ENCODE assay signal across 8 cellular contexts in genomic region chr1:147640553-147641165, GRCh38. TPM values are rescaled to one million over a fixed set of nuclear protein-coding genes. Genes with fewer than 3 reads are reported as not detected.
DNase-seq lines count a peak whose midpoint lies in the region; ATAC-seq and TF ChIP-seq lines count a peak whose summit lies in the region.

No MANE protein-coding gene starts in this region.

- peaks cover 2% of the 10 kb centered on the region for H3K4me1 Mint-ChIP-seq in activated B cell treated with CpG ODN at 0.5 μM for 24 hours

- no peak overlapping the region for H3K4me3 ChIP-seq in cardiac fibroblast (replicated peaks in 1 of 2; ENCODE audit: low read depth in 2 of 2, low read length in 2 of 2)
- no peak overlapping the region for H3K4me3 ChIP-seq in kidney epithelial cell (ENCODE audit: low read depth, low read length)

- TF ChIP-seq CTCF in activated B cell treated with CpG ODN at 0.5 μM for 24 hours (IDR thresholded peaks at IDR 0.05) (peak; percentile 52), cardiac fibroblast (IDR thresholded peaks at IDR 0.05; ENCODE audit: low read depth, low read length) (peak; percentile 94), kidney epithelial cell (IDR thresholded peaks at IDR 0.05; ENCODE audit: insufficient read depth, low read length, poor library complexity, severe bottlenecking) (peak; percentile 96)

- peak; percentile 90 for ATAC-seq in HG03025 (IDR thresholded peaks at IDR 0.05; ENCODE audit: low FRiP score, unreplicated experiment)
- ATAC-seq in activated B cell treated with CpG ODN at 0.5 μM for 24 hours (ENCODE audit: low read depth), result peak; percentile 96

- intact Hi-C loops in activated B cell treated with CpG ODN at 0.5 μM for 24 hours (cut with micrococcal nuclease), result loop anchor here (1.0 to 5.0 kb wide), 2 partner anchors 252 to 368 kb away; no protein-coding TSS in a partner anchor

- CTCF ChIA-PET in activated B cell treated with CpG ODN at 0.5 μM for 24 hours (lab: Charles Lee), result interaction anchor here (0.8 to 1.5 kb wide), 7 partner anchors 8 to 252 kb away, joined by 3 to 7 read pairs (median 3); no protein-coding TSS in a partner anchor

- no peaks in the 10 kb centered on the region for H3K9me3 Mint-ChIP-seq in activated B cell treated with CpG ODN at 0.5 μM for 24 hours

- H3K36me3 Mint-ChIP-seq in activated B cell treated with CpG ODN at 0.5 μM for 24 hours (ENCODE audit: low read depth), result peaks cover 5% of the 10 kb centered on the region

- no peak overlapping the region for H3K27ac Mint-ChIP-seq in activated B cell treated with CpG ODN at 0.5 μM for 24 hours

- H3K27me3 ChIP-seq in kidney epithelial cell (ENCODE audit: control insufficient read depth, insufficient read depth, low read length), result no peaks in the 10 kb centered on the region

- no peaks in the 10 kb centered on the region for H3K27me3 Mint-ChIP-seq in activated B cell treated with CpG ODN at 0.5 μM for 24 hours

- POLR2A ChIA-PET in activated B cell treated with CpG ODN at 0.5 μM for 24 hours (lab: Charles Lee), result no interaction called here

- DNase-seq in activated gamma-delta T cell treated with Interleukin-2 at 50 U/mL for 16 hours (peak; percentile 71), activated gamma-delta T cell (lab: John Stamatoyannopoulos, UW) (no peak), NCI-H2107 treated with DMSO at 0.1 percent for 48 hours (lab: John Stamatoyannopoulos, UW; ENCODE audit: unreplicated experiment) (peak; percentile 91), activated B cell treated with CpG ODN at 0.5 μM for 24 hours (peak; percentile 42), cardiac fibroblast (ENCODE audit: low read depth in 2 of 2) (peak; percentile 85 to 90), kidney epithelial cell (ENCODE audit: low read depth) (peak; percentile 42)
- DNase-seq in stimulated activated CD4-positive, alpha-beta T cell treated with anti-CD3 and anti-CD28 coated beads, Interleukin-4, amount 100 ng/mL, for 1 hour, result peak; percentile 77

- no peak overlapping the region for H3K4me3 Mint-ChIP-seq in activated B cell treated with CpG ODN at 0.5 μM for 24 hours

- peaks cover 1% of the 10 kb centered on the region for H3K36me3 ChIP-seq in kidney epithelial cell (ENCODE audit: control insufficient read depth, insufficient read depth, low read length)

RNA-seq across cellular contexts. Expression of gene ACP6, which starts 29.7 kb away (rescaled TPM):
- total RNA-seq in activated B cell treated with CpG ODN at 0.5 μM for 24 hours (6.9 and 10.5 TPM in 2 replicates), kidney epithelial cell (10.1 and 12.5 TPM in 2 replicates)
